9 cellular contexts compared by ENCODE assay signal in the genomic region with DNA sequence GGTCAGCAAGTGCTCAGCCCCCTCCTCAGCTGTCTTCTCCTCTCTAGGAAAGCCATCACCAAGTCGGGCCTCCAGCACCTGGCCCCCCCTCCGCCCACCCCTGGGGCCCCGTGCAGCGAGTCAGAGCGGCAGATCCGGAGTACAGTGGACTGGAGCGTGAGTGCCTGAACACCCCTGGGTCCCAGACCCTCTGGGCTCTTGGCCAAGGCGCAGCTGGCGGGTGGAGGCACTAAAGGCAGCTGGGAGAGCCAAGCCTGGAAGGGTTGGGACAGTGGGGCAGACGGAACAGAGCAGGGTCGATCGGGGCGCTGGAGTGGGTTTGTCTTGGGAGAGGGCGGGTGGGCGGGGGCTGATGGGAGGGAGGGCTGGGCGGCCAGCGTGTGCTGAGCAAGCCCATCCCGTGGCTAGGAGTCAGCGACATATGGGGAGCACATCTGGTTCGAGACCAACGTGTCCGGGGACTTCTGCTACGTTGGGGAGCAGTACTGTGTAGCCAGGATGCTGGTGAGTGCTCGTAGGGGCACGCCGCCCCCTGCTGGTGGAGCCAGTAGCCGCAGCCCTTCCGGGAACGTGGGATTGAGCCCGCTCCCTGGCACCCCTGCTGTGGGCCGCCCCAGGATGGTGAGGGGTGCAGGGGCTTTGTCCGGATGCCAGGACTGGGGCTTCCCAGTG. TPM values are rescaled to one million over a fixed set of nuclear protein-coding genes. Genes with fewer than 3 reads are reported as not detected.
DNase-seq lines count a peak whose midpoint lies in the region; ATAC-seq and TF ChIP-seq lines count a peak whose summit lies in the region.
"Had no signal": no experiment of that assay in that cellular context is flagged by ENCODE, and none has a peak within 500 bp of the region (broad histone marks: within the 10 kb centered on the region; RNA-seq: fewer than 3 reads in every experiment).

No MANE protein-coding gene starts in this region.

- peak; percentile 77 for ATAC-seq in GM21529 (IDR thresholded peaks at IDR 0.05; ENCODE audit: unreplicated experiment)

- peaks cover 44% of the 10 kb centered on the region for H3K4me1 Mint-ChIP-seq in neural crest cell

- in situ Hi-C loops in transverse colon (cut with MboI; ENCODE audit: low pct_ligation_motif_present in 1 of 4, low pct_unique_long_range_greater_than_20kb in 1 of 4, low sequenced_read_pairs in 3 of 4): no loop called here

- no peaks in the 10 kb centered on the region for H3K36me3 Mint-ChIP-seq in neural crest cell (ENCODE audit: low read depth)

- intact Hi-C loops in transverse colon (cut with DNase I; ENCODE audit: low total_unique reads): no loop called here

- H3K27me3 Mint-ChIP-seq in neural crest cell (ENCODE audit: low read depth): no peaks in the 10 kb centered on the region

- no peaks in the 10 kb centered on the region for H3K9me3 Mint-ChIP-seq in neural crest cell

- no peaks in the 10 kb centered on the region for H3K36me3 ChIP-seq in transverse colon

- no peak overlapping the region for H3K4me3 Mint-ChIP-seq in neural crest cell

- peaks cover 10 to 18% (median 15%) of the 10 kb centered on the region in 4 donors for H3K4me1 ChIP-seq in transverse colon

- H3K27ac ChIP-seq in transverse colon: no peak overlapping the region
- H3K27ac ChIP-seq: SJSA1 had no signal

- H3K9me3 ChIP-seq in transverse colon: no peaks in the 10 kb centered on the region
- H3K9me3 ChIP-seq: SJSA1 had no signal

- TF ChIP-seq CTCF in epithelial cell of esophagus (IDR thresholded peaks at IDR 0.05; ENCODE audit: insufficient read depth, low read depth, low read length, missing control alignments): peak; percentile 76
- peak; percentile 85 for TF ChIP-seq CTCF in neural crest cell (conservative IDR thresholded peaks at IDR 0.05)
- peak; percentile 83 to 94 (median 91) for TF ChIP-seq CTCF in transverse colon (IDR thresholded peaks at IDR 0.05)

- 33% methylated on average over 20 of the region's 32 CpGs; no CpG with 5 or more reads in 1 of the 2 donors for WGBS in transverse colon (ENCODE audit: low coverage in 1 of 2), 2 donors

- no peak for TF ChIP-seq POLR2A in transverse colon (IDR thresholded peaks at IDR 0.05)

- TF ChIP-seq EP300 in transverse colon (IDR thresholded peaks at IDR 0.05; ENCODE audit: low read depth): no peak

- H3K4me3 ChIP-seq in epithelial cell of esophagus (ENCODE audit: low read length) (no peak overlapping the region), transverse colon (no peak overlapping the region)
- H3K4me3 ChIP-seq: SJSA1 had no signal

- H3K27me3 ChIP-seq in transverse colon: no peaks in the 10 kb centered on the region
- H3K27me3 ChIP-seq: SJSA1 had no signal

- DNase-seq in COR-L47 (lab: John Stamatoyannopoulos, UW) (peak; percentile 20), NCI-H1105 (lab: John Stamatoyannopoulos, UW) (peak; percentile 41), epithelial cell of esophagus (ENCODE audit: low read depth) (peak; percentile 50), neural crest cell (ENCODE audit: low read depth, low spot score) (peak; percentile 80), transverse colon (peak; percentile 72), GM19240 (ENCODE audit: insufficient read length, low spot score) (no peak)
- peak; percentile 45 for DNase-seq in activated CD8-positive, alpha-beta memory T cell treated with anti-CD3 and anti-CD28 coated beads, Interleukin-2, amount 50 U/mL, for 1 hour (ENCODE audit: extremely low read depth)

- H3K27ac Mint-ChIP-seq in neural crest cell (ENCODE audit: unreplicated experiment): no peak overlapping the region

RNA-seq across cellular contexts. Expression of a gene that starts 14.1 kb away (rescaled TPM):
- total RNA-seq in neural crest cell (781 and 821 TPM in 2 replicates), transverse colon (100 to 1,000 TPM in 3 of 4 donors, 10 to 100 TPM in 1; 34.4 to 309 (median 180) TPM)

RNA-seq across cellular contexts. Expression of a gene that starts 20.1 kb away (rescaled TPM):
- total RNA-seq in neural crest cell: 54.4 and 60.1 TPM in 2 replicates
- total RNA-seq in transverse colon: 100 to 1,000 TPM in 1 of 4 donors, 10 to 100 TPM in 3; 56.4 to 105 (median 67.7) TPM

RNA-seq across cellular contexts. Expression of a gene that starts 24.2 kb away (rescaled TPM):
- 0.37 and 0.39 TPM in 2 replicates for total RNA-seq in neural crest cell
- total RNA-seq in transverse colon: 1 to 10 TPM in 1 of 4 donors, under 1 TPM in 1, not detected in 2; 0.82 to 3.3 TPM
